Comparison of ENCODE assay signal across 10 cellular contexts in the genomic region with DNA sequence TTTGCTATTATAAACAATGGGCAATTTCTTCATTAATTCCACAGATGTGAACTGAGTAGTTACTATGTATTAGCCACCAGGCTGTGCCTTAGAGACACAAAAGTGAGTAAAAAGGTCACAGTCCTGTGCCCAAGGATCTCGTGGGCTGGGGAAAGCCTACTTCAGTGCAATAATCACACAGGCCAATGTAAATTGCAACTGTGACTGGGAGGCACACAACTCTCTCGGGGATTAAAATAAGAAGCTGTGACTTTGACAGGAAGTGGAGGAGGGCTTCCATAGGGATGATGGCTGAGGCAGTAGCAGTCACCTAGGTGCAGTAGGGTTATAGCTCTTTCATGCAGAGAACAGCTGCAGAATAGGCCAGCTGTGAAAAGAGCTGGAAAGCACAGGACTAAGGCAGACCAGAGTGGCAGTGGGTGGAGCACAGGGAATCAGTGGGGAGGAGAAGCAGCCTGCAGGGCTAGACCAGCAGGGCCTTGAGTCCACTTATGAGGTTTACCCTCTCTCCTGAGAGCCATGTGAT.
DNase-seq lines count a peak whose midpoint lies in the region; ATAC-seq, FAIRE-seq and TF ChIP-seq lines count a peak whose summit lies in the region.
"Had no signal": no experiment of that assay in that cellular context is flagged by ENCODE, and none has a peak within 500 bp of the region (broad histone marks: within the 10 kb centered on the region; RNA-seq: fewer than 3 reads in every experiment).

No MANE protein-coding gene starts in this region.

- H2BK120ac ChIP-seq in neuronal stem cell (ENCODE audit: low read depth, low read length) = no peak overlapping the region

- H3K27me3 ChIP-seq in KMS-11 (ENCODE audit: insufficient read depth, low read depth) (no peaks in the 10 kb centered on the region), body of pancreas (no peaks in the 10 kb centered on the region), neuronal stem cell (ENCODE audit: control insufficient read depth in 3 of 3, insufficient read depth in 3 of 3, low read depth in 1 of 3, low read length in 3 of 3) (peaks cover 0 to 3% (median 0%) of the 10 kb centered on the region in 3 experiments)

- H4K91ac ChIP-seq in neuronal stem cell (ENCODE audit: low read depth, low read length, poor library complexity) = no peak overlapping the region

- no peak for FAIRE-seq in H54 (lab: Jason Lieb, UNC)

- TF ChIP-seq POLR2A in body of pancreas (IDR thresholded peaks at IDR 0.05) (no peak), H54 (IDR thresholded peaks at IDR 0.05; ENCODE audit: low read depth, low read length) (no peak), erythroblast (IDR thresholded peaks at IDR 0.05; ENCODE audit: low read length) (no peak)

- DNase-seq in activated CD4-positive, alpha-beta T cell treated with anti-CD3 and anti-CD28 coated beads for 36 hours = peak; percentile 14
- DNase-seq in activated CD4-positive, alpha-beta T cell treated with anti-CD3 and anti-CD28 coated beads for 1 hour = no peak
- DNase-seq in body of pancreas = peak in 2 of 4 donors; percentile 52 to 54
- no peak for DNase-seq in neuronal stem cell (ENCODE audit: low spot score)
- DNase-seq in H54 (ENCODE audit: insufficient read length, low spot score) = no peak
- no peak for DNase-seq in caudate nucleus (lab: John Stamatoyannopoulos, UW)
- no peak for DNase-seq in erythroblast (lab: John Stamatoyannopoulos, UW)
- DNase-seq: NCI-H345 had no signal

- H3K36me3 ChIP-seq in KMS-11 (ENCODE audit: insufficient read depth) (no peaks in the 10 kb centered on the region), body of pancreas (replicated peaks in 1 of 2; ENCODE audit: insufficient read depth in 1 of 2, low read depth in 2 of 2) (no peaks in the 10 kb centered on the region), neuronal stem cell (replicated peaks in 1 of 2; ENCODE audit: control insufficient read depth in 2 of 2, insufficient read depth in 2 of 2, low read length in 2 of 2) (no peaks in the 10 kb centered on the region)

- no peak overlapping the region for H3K4me3 ChIP-seq in KMS-11 (IDR thresholded peaks at IDR 0.05; ENCODE audit: insufficient read depth, low read depth, low read length)
- no peak overlapping the region for H3K4me3 ChIP-seq in body of pancreas
- no peak overlapping the region for H3K4me3 ChIP-seq in neuronal stem cell (ENCODE audit: low read length in 2 of 2)

- H3K9ac ChIP-seq in KMS-11 (no peak overlapping the region), neuronal stem cell (ENCODE audit: low read depth, low read length, poor library complexity) (no peak overlapping the region)

- H2BK12ac ChIP-seq in neuronal stem cell (ENCODE audit: low read length) = no peak overlapping the region

- H3K23ac ChIP-seq in neuronal stem cell (ENCODE audit: low read depth, low read length, poor library complexity) = no peak overlapping the region

- H3K4me2 ChIP-seq in KMS-11 (peak overlapping the region; percentile 13; the same call in 1 of the 2 replicates), neuronal stem cell (ENCODE audit: insufficient read depth, low read length, poor library complexity, severe bottlenecking) (no peak overlapping the region)

- no peaks in the 10 kb centered on the region for H3K9me3 ChIP-seq in body of pancreas
- H3K9me3 ChIP-seq in neuronal stem cell (replicated peaks in 1 of 2; ENCODE audit: control insufficient read depth in 2 of 2, insufficient read depth in 1 of 2, low read depth in 1 of 2, low read length in 2 of 2) = no peaks in the 10 kb centered on the region

- no peaks in the 10 kb centered on the region for H3K79me2 ChIP-seq in KMS-11 (ENCODE audit: insufficient read depth, low read depth)

- no peak overlapping the region for H3K27ac Mint-ChIP-seq in activated CD4-positive, alpha-beta T cell treated with anti-CD3 and anti-CD28 coated beads for 36 hours
- H3K27ac Mint-ChIP-seq: dendritic cell treated with granulocyte-macrophage colony-stimulating factor and Interleukin-4, amounts not matched to agents 40 ng/mL and 50 ng/mL, for 4 days had no signal

- H3K36me3 Mint-ChIP-seq in activated CD4-positive, alpha-beta T cell treated with anti-CD3 and anti-CD28 coated beads for 36 hours (ENCODE audit: low read depth) = no peaks in the 10 kb centered on the region

- H3K4ac ChIP-seq in neuronal stem cell (ENCODE audit: low read length) = no peak overlapping the region

- H3K27ac ChIP-seq in KMS-11 (no peak overlapping the region), body of pancreas (no peak overlapping the region), neuronal stem cell (replicated peaks; ENCODE audit: low read length) (no peak overlapping the region), caudate nucleus (ENCODE audit: low read depth, low read length) (no peak overlapping the region)

- H2AFZ ChIP-seq in KMS-11 (ENCODE audit: low read depth) (peak overlapping the region; percentile 18; the same call in 1 of the 2 replicates), neuronal stem cell (ENCODE audit: low read length) (no peak overlapping the region)

- 20 to 23% methylated on average over 2 of the region's 2 CpGs for WGBS in body of pancreas, 2 donors
- no CpG with 5 or more reads among the region's 2 CpGs for WGBS in neuronal stem cell (ENCODE audit: extremely low coverage in 2 of 2, insufficient read length in 2 of 2, insufficient replicate concordance in 1 of 2), 2 donors

- H3K9me3 Mint-ChIP-seq in activated CD4-positive, alpha-beta T cell treated with anti-CD3 and anti-CD28 coated beads for 36 hours (ENCODE audit: low read depth) = no peaks in the 10 kb centered on the region
- H3K9me3 Mint-ChIP-seq: dendritic cell treated with granulocyte-macrophage colony-stimulating factor and Interleukin-4, amounts not matched to agents 40 ng/mL and 50 ng/mL, for 4 days had no signal

- H4K8ac ChIP-seq in neuronal stem cell (ENCODE audit: low read depth, low read length) = no peak overlapping the region

- H3K4me1 ChIP-seq in KMS-11 (ENCODE audit: low read depth, poor library complexity, severe bottlenecking) (peaks cover 28% of the 10 kb centered on the region), body of pancreas (peaks cover 16% of the 10 kb centered on the region), neuronal stem cell (ENCODE audit: control insufficient read depth in 2 of 2, insufficient read depth in 1 of 2, low read depth in 1 of 2, low read length in 2 of 2) (peaks cover 0 to 4% of the 10 kb centered on the region in 2 donors)

- peak overlapping the region; percentile 39 for H2BK5ac ChIP-seq in neuronal stem cell (ENCODE audit: low read length)

- H3K14ac ChIP-seq in neuronal stem cell (ENCODE audit: low read length) = no peak overlapping the region

- POLR2A ChIA-PET in activated CD4-positive, alpha-beta T cell treated with anti-CD3 and anti-CD28 coated beads for 36 hours (lab: Charles Lee) = interaction anchor here (0.6 kb wide), 1 partner anchor 1455 kb away, joined by 3 read pairs; no protein-coding TSS in a partner anchor

- peaks cover 13% of the 10 kb centered on the region for H3K4me1 Mint-ChIP-seq in activated CD4-positive, alpha-beta T cell treated with anti-CD3 and anti-CD28 coated beads for 36 hours

- peak; percentile 58 for ATAC-seq in activated CD4-positive, alpha-beta T cell treated with anti-CD3 and anti-CD28 coated beads for 36 hours
- ATAC-seq in body of pancreas = peak; percentile 68

- H4K20me1 ChIP-seq in KMS-11 (ENCODE audit: insufficient read depth) = no peaks in the 10 kb centered on the region

- intact Hi-C loops in activated CD4-positive, alpha-beta T cell treated with anti-CD3 and anti-CD28 coated beads for 36 hours (cut with DNase I, micrococcal nuclease) = loop anchor here (1.0 kb wide), 1 partner anchor 252 kb away; no protein-coding TSS in a partner anchor
- intact Hi-C loops in body of pancreas (cut with DNase I) = no loop called here

- no peak overlapping the region for H2AK5ac ChIP-seq in neuronal stem cell (ENCODE audit: low read depth, low read length)

- TF ChIP-seq CTCF in KMS-11 (conservative IDR thresholded peaks at IDR 0.05; ENCODE audit: low read depth, low read length) (no peak), body of pancreas (IDR thresholded peaks at IDR 0.05) (peak in 4 of 7 experiments; percentile 29 to 60 (median 43))

- CTCF ChIA-PET in activated CD4-positive, alpha-beta T cell treated with anti-CD3 and anti-CD28 coated beads for 36 hours (lab: Charles Lee) = no interaction called here

- H3K27me3 Mint-ChIP-seq in activated CD4-positive, alpha-beta T cell treated with anti-CD3 and anti-CD28 coated beads for 36 hours = no peaks in the 10 kb centered on the region
- H3K27me3 Mint-ChIP-seq: dendritic cell treated with granulocyte-macrophage colony-stimulating factor and Interleukin-4, amounts not matched to agents 40 ng/mL and 50 ng/mL, for 4 days had no signal

- no peak overlapping the region for H3K18ac ChIP-seq in neuronal stem cell (ENCODE audit: low read length)

- H2BK15ac ChIP-seq in neuronal stem cell (ENCODE audit: low read length) = peak overlapping the region; percentile 6

- no peak overlapping the region for H3K4me3 Mint-ChIP-seq in activated CD4-positive, alpha-beta T cell treated with anti-CD3 and anti-CD28 coated beads for 36 hours
- H3K4me3 Mint-ChIP-seq: dendritic cell treated with granulocyte-macrophage colony-stimulating factor and Interleukin-4, amounts not matched to agents 40 ng/mL and 50 ng/mL, for 4 days had no signal

- no peaks in the 10 kb centered on the region for H3K79me1 ChIP-seq in neuronal stem cell (ENCODE audit: low read depth, low read length)
